In the genomic region with DNA sequence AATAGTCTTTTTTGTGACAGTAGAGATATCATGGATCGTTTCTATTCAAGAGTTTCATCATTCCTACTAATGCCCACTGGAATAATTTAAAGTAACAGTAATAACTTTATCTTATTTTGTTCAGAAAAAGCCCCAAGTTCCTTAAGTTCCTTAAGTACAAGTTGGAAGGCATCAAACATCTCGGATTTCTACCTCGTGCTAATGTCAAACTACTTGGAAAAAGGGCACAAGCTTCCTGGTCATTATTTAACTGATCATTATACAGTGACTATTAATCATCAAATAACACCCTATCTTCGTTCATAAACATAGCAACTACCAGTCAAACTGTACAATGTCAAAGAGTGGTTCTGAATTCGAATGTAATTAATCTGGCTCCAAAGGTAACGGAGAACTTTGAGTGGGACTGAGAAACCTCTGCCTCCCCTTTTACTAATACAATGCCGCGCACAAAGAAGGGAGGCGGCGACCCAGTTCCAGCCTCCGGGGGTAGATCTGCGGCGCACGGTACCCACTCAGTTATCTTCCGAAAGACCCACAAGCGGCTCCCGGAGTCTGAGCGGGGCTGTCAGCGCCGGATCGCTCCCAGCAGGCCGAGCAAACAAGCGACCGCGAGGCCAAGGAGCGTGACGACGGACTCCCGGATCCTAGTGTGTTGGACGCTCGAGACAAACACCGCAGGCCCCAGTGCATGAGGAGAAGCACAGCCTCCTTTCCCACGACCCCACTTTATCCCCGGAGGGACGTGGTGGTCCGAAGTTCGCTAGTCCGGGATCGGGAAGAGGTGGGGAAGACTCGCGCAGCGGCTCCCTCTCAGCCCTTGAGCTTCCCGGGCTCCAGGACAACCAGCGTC, we compare ENCODE assay signal across 1 cellular context.
TF ChIP-seq lines count a peak whose summit lies in the region.

No MANE protein-coding gene starts in this region.

TF ChIP-seq in HepG2, 621 proteins besides CTCF, POLR2A, EP300 and RAD21 (continued from another document):
- TF ChIP-seq ZNF609 (CRISPR knock-in tag; IDR thresholded peaks at IDR 0.05; ENCODE audit: borderline replicate concordance), result no peak; the same call in 1 of the 2 replicates
- TF ChIP-seq ZNF674 (CRISPR knock-in tag; IDR thresholded peaks at IDR 0.05; ENCODE audit: low read depth), result 0 out of 2 replicates have a peak, but pooled peaks have one; percentile 25
- TF ChIP-seq ARID3A (IDR thresholded peaks at IDR 0.05; ENCODE audit: low read depth, low read length), result no peak
- TF ChIP-seq, protein P1, sequence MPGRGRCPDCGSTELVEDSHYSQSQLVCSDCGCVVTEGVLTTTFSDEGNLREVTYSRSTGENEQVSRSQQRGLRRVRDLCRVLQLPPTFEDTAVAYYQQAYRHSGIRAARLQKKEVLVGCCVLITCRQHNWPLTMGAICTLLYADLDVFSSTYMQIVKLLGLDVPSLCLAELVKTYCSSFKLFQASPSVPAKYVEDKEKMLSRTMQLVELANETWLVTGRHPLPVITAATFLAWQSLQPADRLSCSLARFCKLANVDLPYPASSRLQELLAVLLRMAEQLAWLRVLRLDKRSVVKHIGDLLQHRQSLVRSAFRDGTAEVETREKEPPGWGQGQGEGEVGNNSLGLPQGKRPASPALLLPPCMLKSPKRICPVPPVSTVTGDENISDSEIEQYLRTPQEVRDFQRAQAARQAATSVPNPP (CRISPR knock-in tag; IDR thresholded peaks at IDR 0.05), result no peak
- TF ChIP-seq POLR2AphosphoS5 (IDR thresholded peaks at IDR 0.05; ENCODE audit: low read depth, low read length), result peak; percentile 52; the same call in 1 of the 2 replicates
- TF ChIP-seq, protein P2, sequence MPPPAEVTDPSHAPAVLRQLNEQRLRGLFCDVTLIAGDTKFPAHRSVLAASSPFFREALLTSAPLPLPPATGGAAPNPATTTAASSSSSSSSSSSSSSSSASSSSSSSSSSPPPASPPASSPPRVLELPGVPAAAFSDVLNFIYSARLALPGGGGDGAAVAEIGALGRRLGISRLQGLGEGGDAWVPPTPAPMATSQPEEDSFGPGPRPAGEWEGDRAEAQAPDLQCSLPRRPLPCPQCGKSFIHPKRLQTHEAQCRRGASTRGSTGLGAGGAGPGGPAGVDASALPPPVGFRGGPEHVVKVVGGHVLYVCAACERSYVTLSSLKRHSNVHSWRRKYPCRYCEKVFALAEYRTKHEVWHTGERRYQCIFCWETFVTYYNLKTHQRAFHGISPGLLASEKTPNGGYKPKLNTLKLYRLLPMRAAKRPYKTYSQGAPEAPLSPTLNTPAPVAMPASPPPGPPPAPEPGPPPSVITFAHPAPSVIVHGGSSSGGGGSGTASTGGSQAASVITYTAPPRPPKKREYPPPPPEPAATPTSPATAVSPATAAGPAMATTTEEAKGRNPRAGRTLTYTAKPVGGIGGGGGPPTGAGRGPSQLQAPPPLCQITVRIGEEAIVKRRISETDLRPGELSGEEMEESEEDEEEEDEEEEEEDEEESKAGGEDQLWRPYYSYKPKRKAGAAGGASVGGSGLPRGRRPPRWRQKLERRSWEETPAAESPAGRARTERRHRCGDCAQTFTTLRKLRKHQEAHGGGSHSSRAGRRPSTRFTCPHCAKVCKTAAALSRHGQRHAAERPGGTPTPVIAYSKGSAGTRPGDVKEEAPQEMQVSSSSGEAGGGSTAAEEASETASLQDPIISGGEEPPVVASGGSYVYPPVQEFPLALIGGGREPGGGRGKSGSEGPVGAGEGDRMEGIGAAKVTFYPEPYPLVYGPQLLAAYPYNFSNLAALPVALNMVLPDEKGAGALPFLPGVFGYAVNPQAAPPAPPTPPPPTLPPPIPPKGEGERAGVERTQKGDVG (CRISPR knock-in tag; IDR thresholded peaks at IDR 0.05; ENCODE audit: borderline replicate concordance), result no peak
- TF ChIP-seq FIP1L1 (IDR thresholded peaks at IDR 0.05; ENCODE audit: borderline replicate concordance, insufficient read depth, low read depth, low read length), result no peak
- TF ChIP-seq ARNTL (CRISPR knock-in tag; IDR thresholded peaks at IDR 0.05), result no peak; the same call in 1 of the 2 replicates
- TF ChIP-seq ZNF441 (CRISPR knock-in tag; IDR thresholded peaks at IDR 0.05; ENCODE audit: borderline replicate concordance), result peak; percentile 82
TF ChIP-seq in HepG2: peak in this region for 132.
